ENCODE assay signal across 29 cellular contexts in the genomic region with DNA sequence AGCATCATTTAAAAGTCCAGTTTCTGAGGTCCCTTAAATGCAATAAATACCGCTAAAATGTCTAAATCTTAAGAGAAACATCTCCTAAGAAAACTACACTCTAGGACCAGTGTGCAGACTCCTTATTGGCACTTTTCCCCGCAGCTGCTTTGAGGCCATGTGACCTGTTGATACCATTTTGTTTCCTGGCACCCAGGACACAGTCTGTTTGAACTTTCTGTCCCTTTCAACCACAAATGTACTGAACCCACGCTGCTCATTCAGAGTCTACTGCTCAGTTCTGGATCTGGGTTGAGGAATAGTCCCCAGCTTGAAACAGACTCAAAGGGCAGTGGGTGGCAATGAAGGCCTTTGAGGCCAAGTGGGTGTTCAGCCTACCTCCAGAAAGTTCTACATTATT. TPM values are rescaled to one million over a fixed set of nuclear protein-coding genes. Genes with fewer than 3 reads are reported as not detected.
DNase-seq lines count a peak whose midpoint lies in the region; ATAC-seq, FAIRE-seq and TF ChIP-seq lines count a peak whose summit lies in the region.
"Had no signal": no experiment of that assay in that cellular context is flagged by ENCODE, and none has a peak within 500 bp of the region (broad histone marks: within the 10 kb centered on the region; RNA-seq: fewer than 3 reads in every experiment).

No MANE protein-coding gene starts in this region.

- H3K27ac Mint-ChIP-seq in osteocyte (ENCODE audit: unreplicated experiment): no peak overlapping the region
- H3K27ac Mint-ChIP-seq: activated naive CD8-positive, alpha-beta T cell treated with anti-CD3 and anti-CD28 coated beads, Interleukin-2, amount 50 U/mL, for 24 hours; activated T-cell treated with anti-CD3 and anti-CD28 coated beads, Interleukin-2, amount 50 U/mL, for 72 hours; CD14-positive monocyte; memory B cell; stimulated activated memory B cell treated with anti-CD40 and anti-IgM and Interleukin-4, amounts not matched to agents 10 μg/mL and 1 μg/mL and 100 μg/mL, for 72 hours had no signal

- TF ChIP-seq POLR2A in GM12892 (IDR thresholded peaks at IDR 0.05; ENCODE audit: low read depth, low read length): no peak; the same call in 1 of the 2 replicates

- H3K4me1 Mint-ChIP-seq in osteocyte (ENCODE audit: unreplicated experiment): peaks cover 43% of the 10 kb centered on the region
- H3K4me1 Mint-ChIP-seq: activated naive CD8-positive, alpha-beta T cell treated with anti-CD3 and anti-CD28 coated beads, Interleukin-2, amount 50 U/mL, for 24 hours; CD14-positive monocyte; memory B cell; stimulated activated memory B cell treated with anti-CD40 and anti-IgM and Interleukin-4, amounts not matched to agents 10 μg/mL and 1 μg/mL and 100 μg/mL, for 72 hours had no signal

- H3K4me3 ChIP-seq in RWPE2 (ENCODE audit: severe bottlenecking) (no peak overlapping the region), left ventricle myocardium inferior (no peak overlapping the region), MG63 (no peak overlapping the region)
- H3K4me3 ChIP-seq: body of pancreas, sigmoid colon, suprapubic skin had no signal

- no peak overlapping the region for H3K4me3 Mint-ChIP-seq in osteocyte (ENCODE audit: unreplicated experiment)
- H3K4me3 Mint-ChIP-seq: activated naive CD8-positive, alpha-beta T cell treated with anti-CD3 and anti-CD28 coated beads, Interleukin-2, amount 50 U/mL, for 24 hours; activated T-cell treated with anti-CD3 and anti-CD28 coated beads, Interleukin-2, amount 50 U/mL, for 72 hours; CD14-positive monocyte; memory B cell; stimulated activated memory B cell treated with anti-CD40 and anti-IgM and Interleukin-4, amounts not matched to agents 10 μg/mL and 1 μg/mL and 100 μg/mL, for 72 hours had no signal

- TF ChIP-seq CTCF in RWPE2 (IDR thresholded peaks at IDR 0.05; ENCODE audit: poor library complexity, severe bottlenecking) (no peak), left ventricle myocardium inferior (IDR thresholded peaks at IDR 0.05; ENCODE audit: borderline replicate concordance) (no peak), osteocyte (IDR thresholded peaks at IDR 0.05) (no peak)

- intact Hi-C loops in left ventricle myocardium inferior (cut with micrococcal nuclease): loop anchor here (5.0 kb wide), 1 partner anchor 231 kb away; no protein-coding TSS in a partner anchor

- peak; percentile 44 for FAIRE-seq in GM12892 (lab: Jason Lieb, UNC)
- FAIRE-seq: A204.1 had no signal

- H3K9me3 Mint-ChIP-seq in osteocyte (ENCODE audit: unreplicated experiment): no peaks in the 10 kb centered on the region
- H3K9me3 Mint-ChIP-seq: activated naive CD8-positive, alpha-beta T cell treated with anti-CD3 and anti-CD28 coated beads, Interleukin-2, amount 50 U/mL, for 24 hours; activated T-cell treated with anti-CD3 and anti-CD28 coated beads, Interleukin-2, amount 50 U/mL, for 72 hours; CD14-positive monocyte; memory B cell; stimulated activated memory B cell treated with anti-CD40 and anti-IgM and Interleukin-4, amounts not matched to agents 10 μg/mL and 1 μg/mL and 100 μg/mL, for 72 hours had no signal

- ATAC-seq in RWPE2 (ENCODE audit: low read depth) (no peak), GM21576 (IDR thresholded peaks at IDR 0.05; ENCODE audit: unreplicated experiment) (no peak), HG03045 (IDR thresholded peaks at IDR 0.05; ENCODE audit: unreplicated experiment) (no peak), HG02970 (IDR thresholded peaks at IDR 0.05; ENCODE audit: low FRiP score, unreplicated experiment) (no peak)
- ATAC-seq: activated naive CD8-positive, alpha-beta T cell treated with anti-CD3 and anti-CD28 coated beads, Interleukin-2, amount 50 U/mL, for 24 hours; activated T-cell treated with anti-CD3 and anti-CD28 coated beads, Interleukin-2, amount 50 U/mL, for 72 hours; body of pancreas; HCT116; stimulated activated memory B cell treated with anti-CD40 and anti-IgM and Interleukin-4, amounts not matched to agents 10 μg/mL and 1 μg/mL and 100 μg/mL, for 72 hours had no signal

- no peaks in the 10 kb centered on the region for H3K27me3 ChIP-seq in RWPE2 (ENCODE audit: insufficient read depth, poor library complexity, severe bottlenecking)
- H3K27me3 ChIP-seq in left ventricle myocardium inferior (ENCODE audit: low read depth): no peaks in the 10 kb centered on the region
- H3K27me3 ChIP-seq in MG63: no peaks in the 10 kb centered on the region
- H3K27me3 ChIP-seq: body of pancreas, sigmoid colon, suprapubic skin had no signal

- H3K27me3 Mint-ChIP-seq in osteocyte (ENCODE audit: unreplicated experiment): no peaks in the 10 kb centered on the region
- H3K27me3 Mint-ChIP-seq: activated naive CD8-positive, alpha-beta T cell treated with anti-CD3 and anti-CD28 coated beads, Interleukin-2, amount 50 U/mL, for 24 hours; memory B cell; stimulated activated memory B cell treated with anti-CD40 and anti-IgM and Interleukin-4, amounts not matched to agents 10 μg/mL and 1 μg/mL and 100 μg/mL, for 72 hours had no signal

- H3K27ac ChIP-seq in RWPE2 (ENCODE audit: poor library complexity, severe bottlenecking) (no peak overlapping the region), left ventricle myocardium inferior (replicated peaks) (peak overlapping the region; percentile 41)
- H3K27ac ChIP-seq: body of pancreas, neutrophil, suprapubic skin had no signal

- H3K36me3 ChIP-seq in RWPE2 (ENCODE audit: low read depth) (peaks cover 92% of the 10 kb centered on the region), left ventricle myocardium inferior (peaks cover 32% of the 10 kb centered on the region), MG63 (peaks cover 35% of the 10 kb centered on the region)
- H3K36me3 ChIP-seq: neutrophil had no signal

- H3K4me1 ChIP-seq in RWPE2 (ENCODE audit: insufficient read depth, poor library complexity, severe bottlenecking): no peaks in the 10 kb centered on the region
- peaks cover 28% of the 10 kb centered on the region for H3K4me1 ChIP-seq in left ventricle myocardium inferior
- H3K4me1 ChIP-seq: body of pancreas, Caco-2, suprapubic skin had no signal

- DNase-seq in GM12892 (ENCODE audit: insufficient read length): no peak
- DNase-seq in RWPE2 (ENCODE audit: low spot score): peak; percentile 9
- DNase-seq in left ventricle myocardium inferior: no peak
- peak; percentile 15 for DNase-seq in osteocyte (ENCODE audit: extremely low spot score, unreplicated experiment)
- DNase-seq in MG63: no peak
- DNase-seq: activated naive CD8-positive, alpha-beta T cell treated with anti-CD3 and anti-CD28 coated beads, Interleukin-2, amount 50 U/mL, for 24 hours; activated T-cell treated with anti-CD3 and anti-CD28 coated beads, Interleukin-2, amount 50 U/mL, for 72 hours; Caco-2; GDM1; hippocampal formation; NCI-H1092; NCI-H1694; NCI-H510A; OCI-M1; sigmoid colon; T-helper 2 cell had no signal

- peaks cover 29% of the 10 kb centered on the region for H3K36me3 Mint-ChIP-seq in osteocyte (ENCODE audit: unreplicated experiment)

- H3K9me3 ChIP-seq in RWPE2 (ENCODE audit: severe bottlenecking) (no peaks in the 10 kb centered on the region), left ventricle myocardium inferior (replicated peaks) (no peaks in the 10 kb centered on the region), MG63 (no peaks in the 10 kb centered on the region)
- H3K9me3 ChIP-seq: body of pancreas, Caco-2, neutrophil, sigmoid colon, suprapubic skin had no signal

RNA-seq across cellular contexts. Expression of a gene that starts 17.1 kb away (rescaled TPM):
- 1.00 TPM for polyA plus RNA-seq in GM12892 (2012; ENCODE audit: missing spikeins)
- total RNA-seq in left ventricle myocardium inferior: not detected
- not detected in 2 replicates for total RNA-seq in osteocyte
- not detected in 2 replicates for total RNA-seq in MG63 (2014; rRNA removed; shearing (Covaris generic); ENCODE audit: low replicate concordance)
- total RNA-seq: activated T-cell treated with anti-CD3 and anti-CD28 coated beads, Interleukin-2, amount 50 U/mL, for 72 hours; body of pancreas; Caco-2; posterior vena cava; sigmoid colon; suprapubic skin; urinary bladder had no signal
- polyA plus RNA-seq: CD14-positive monocyte, sigmoid colon, urinary bladder had no signal

Comparison
In these comparisons a context has a peak if more than half of its experiments do, and no peak if none do; other contexts are left out.
1. DNase-seq: peak in RWPE2 (single experiment) and osteocyte (single experiment); none in GM12892 (single experiment), left ventricle myocardium inferior (single experiment) and MG63 (single experiment).